ENCODE assay signal across 9 cellular contexts in the genomic region with DNA sequence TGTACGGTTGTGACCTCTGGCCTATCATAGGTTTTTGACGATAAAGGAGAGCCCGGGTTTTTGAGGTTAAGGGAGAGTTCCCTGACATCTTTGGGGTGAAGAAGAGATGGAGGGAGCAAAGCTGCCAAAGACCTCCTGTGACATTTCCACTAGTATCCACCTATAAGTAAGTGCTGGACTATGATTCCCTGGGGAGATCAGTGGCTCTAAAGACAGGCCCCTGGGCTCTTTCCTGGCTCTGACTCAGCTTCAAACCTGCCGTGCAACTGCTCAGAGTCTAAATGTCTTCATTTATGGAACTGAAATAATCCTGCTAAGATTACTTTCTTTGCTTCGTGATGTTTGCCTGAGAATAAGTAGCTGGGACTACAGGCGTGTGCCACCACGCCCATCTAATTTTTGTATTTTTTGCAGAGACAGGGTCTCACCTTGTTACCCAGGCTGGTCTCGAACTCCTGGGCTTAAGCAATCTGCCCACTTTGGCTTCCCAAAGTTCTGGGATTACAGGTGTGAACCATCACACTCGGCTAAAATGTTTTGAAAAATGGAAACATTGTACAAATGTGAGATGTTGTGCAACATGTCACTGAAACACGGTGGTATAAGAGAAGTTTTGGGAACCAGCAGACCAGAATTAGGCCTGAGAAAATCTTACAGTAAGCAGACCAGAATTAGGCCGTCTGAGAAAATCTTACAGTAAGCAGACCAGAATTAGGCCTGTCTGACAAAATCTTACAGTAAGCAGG. TPM values are rescaled to one million over a fixed set of nuclear protein-coding genes. Genes with fewer than 3 reads are reported as not detected.
DNase-seq lines count a peak whose midpoint lies in the region; ATAC-seq, FAIRE-seq and TF ChIP-seq lines count a peak whose summit lies in the region.
"Had no signal": no experiment of that assay in that cellular context is flagged by ENCODE, and none has a peak within 500 bp of the region (broad histone marks: within the 10 kb centered on the region; RNA-seq: fewer than 3 reads in every experiment).

No MANE protein-coding gene starts in this region.

- peak overlapping the region; percentile 80 to 99 (median 93) for H3K4me3 Mint-ChIP-seq in CD4-positive, CD25-positive, alpha-beta regulatory T cell
- H3K4me3 Mint-ChIP-seq in activated naive CD8-positive, alpha-beta T cell treated with anti-CD3 and anti-CD28 coated beads, Interleukin-2, amount 50 U/mL, for 24 hours = peak overlapping the region; percentile 83

- intact Hi-C loops in HCT116 (cut with micrococcal nuclease) = no loop called here

- H3K27me3 Mint-ChIP-seq in CD4-positive, CD25-positive, alpha-beta regulatory T cell = no peaks in the 10 kb centered on the region
- no peaks in the 10 kb centered on the region for H3K27me3 Mint-ChIP-seq in activated naive CD8-positive, alpha-beta T cell treated with anti-CD3 and anti-CD28 coated beads, Interleukin-2, amount 50 U/mL, for 24 hours

- FAIRE-seq in GM12892 (lab: Jason Lieb, UNC) = no peak

- peaks cover 13% of the 10 kb centered on the region; the same call in 1 of the 2 replicates for H3K79me2 ChIP-seq in HCT116 (ENCODE audit: insufficient read depth, low read length)

- CTCF ChIA-PET in HCT116 (lab: Charles Lee) = no interaction called here

- no peaks in the 10 kb centered on the region for H3K27me3 ChIP-seq in CD4-positive, CD25-positive, alpha-beta regulatory T cell (ENCODE audit: control insufficient read depth, insufficient read depth, low read length)
- H3K27me3 ChIP-seq in HCT116 (ENCODE audit: insufficient read depth, low read length) (no peaks in the 10 kb centered on the region), muscle layer of colon (ENCODE audit: control insufficient read depth in 1 of 2, insufficient read depth in 2 of 2, low read length in 2 of 2) (no peaks in the 10 kb centered on the region), HAP-1 (ENCODE audit: low read depth) (no peaks in the 10 kb centered on the region)

- TF ChIP-seq RAD21 in HCT116 (IDR thresholded peaks at IDR 0.05; ENCODE audit: low read depth) = no peak

- H2AFZ ChIP-seq in HCT116 (ENCODE audit: low read depth, low read length, poor library complexity, severe bottlenecking) = no peak overlapping the region

- TF ChIP-seq POLR2A in HCT116 (IDR thresholded peaks at IDR 0.05; ENCODE audit: borderline replicate concordance, extremely low read depth, insufficient read depth, insufficient read length) = no peak
- no peak for TF ChIP-seq POLR2A in GM12892 (IDR thresholded peaks at IDR 0.05; ENCODE audit: low read depth, low read length)

- H3K9me2 ChIP-seq in HCT116 (ENCODE audit: insufficient read depth) = peaks cover 5% of the 10 kb centered on the region; the same call in 1 of the 2 replicates

- RAD21 ChIA-PET in HCT116 (lab: Charles Lee; ENCODE audit: low non-redundant PET in 1 of 2, low total read pairs in 2 of 2, uncharacterized antibody in 2 of 2, unreplicated experiment in 2 of 2) = no interaction called here

- BruUV-seq in HCT116 (replicated peaks; lab: Mats Ljungman, UMichigan) = no TSS peak

- TF ChIP-seq CTCF in HCT116 (IDR thresholded peaks at IDR 0.05 in 2 of 3, conservative IDR thresholded peaks at IDR 0.05 in 1 of 3; ENCODE audit: borderline replicate concordance in 1 of 3, insufficient read depth in 1 of 3, low read depth in 2 of 3, low read length in 2 of 3) = no peak

- no peak for DNase-seq in CD4-positive, CD25-positive, alpha-beta regulatory T cell
- DNase-seq in HCT116 (ENCODE audit: low read depth, low spot score) (no peak), HAP-1 (ENCODE audit: low spot score in 2 of 2) (no peak), GM12892 (ENCODE audit: insufficient read length) (no peak), germinal center (ENCODE audit: low spot score) (no peak)
- no peak for DNase-seq in activated naive CD8-positive, alpha-beta T cell treated with anti-CD3 and anti-CD28 coated beads, Interleukin-2, amount 50 U/mL, for 24 hours

- 0 out of 2 replicates have a peak overlapping the region, but pooled peaks have one; percentile 89 for H3K9ac ChIP-seq in HCT116 (ENCODE audit: low read length)
- H3K9ac ChIP-seq in muscle layer of colon (ENCODE audit: low read length) = peak overlapping the region; percentile 5

- H3K4me2 ChIP-seq in HCT116 (ENCODE audit: low read length) = peak overlapping the region; percentile 98; the same call in 1 of the 2 replicates

- no peaks in the 10 kb centered on the region for H3K36me3 Mint-ChIP-seq in CD4-positive, CD25-positive, alpha-beta regulatory T cell
- H3K36me3 Mint-ChIP-seq in activated naive CD8-positive, alpha-beta T cell treated with anti-CD3 and anti-CD28 coated beads, Interleukin-2, amount 50 U/mL, for 24 hours (ENCODE audit: low read depth) = peaks cover 8% of the 10 kb centered on the region

- H3K9me3 Mint-ChIP-seq in CD4-positive, CD25-positive, alpha-beta regulatory T cell = no peaks in the 10 kb centered on the region
- H3K9me3 Mint-ChIP-seq in activated naive CD8-positive, alpha-beta T cell treated with anti-CD3 and anti-CD28 coated beads, Interleukin-2, amount 50 U/mL, for 24 hours = no peaks in the 10 kb centered on the region

- in situ Hi-C loops in HAP-1 (cut with MboI; ENCODE audit: low sequenced_read_pairs) = no loop called here

- H3K4me1 Mint-ChIP-seq in CD4-positive, CD25-positive, alpha-beta regulatory T cell = peaks cover 17 to 40% (median 27%) of the 10 kb centered on the region in 4 donors
- peaks cover 33% of the 10 kb centered on the region for H3K4me1 Mint-ChIP-seq in activated naive CD8-positive, alpha-beta T cell treated with anti-CD3 and anti-CD28 coated beads, Interleukin-2, amount 50 U/mL, for 24 hours

- H3K27ac ChIP-seq in CD4-positive, CD25-positive, alpha-beta regulatory T cell (ENCODE audit: insufficient read depth, low read length, poor library complexity, severe bottlenecking) = peak overlapping the region; percentile 83
- H3K27ac ChIP-seq in HCT116 (ENCODE audit: low read depth, low read length) (no peak overlapping the region), muscle layer of colon (ENCODE audit: low read depth, low read length) (peak overlapping the region; percentile 65)

- H4K20me1 ChIP-seq in HCT116 (ENCODE audit: insufficient read depth) = no peaks in the 10 kb centered on the region

- no peaks in the 10 kb centered on the region for H3K9me3 ChIP-seq in CD4-positive, CD25-positive, alpha-beta regulatory T cell (ENCODE audit: control insufficient read depth in 2 of 2, low read length in 2 of 2)
- H3K9me3 ChIP-seq in HCT116 (ENCODE audit: control insufficient read depth in 1 of 2, insufficient read depth in 1 of 2, low read depth in 1 of 2, low read length in 2 of 2) = no peaks in the 10 kb centered on the region
- H3K9me3 ChIP-seq in muscle layer of colon (ENCODE audit: low read length) = no peaks in the 10 kb centered on the region
- H3K9me3 ChIP-seq in HAP-1 = no peaks in the 10 kb centered on the region
- H3K9me3 ChIP-seq: prostate gland had no signal

- POLR2A ChIA-PET in HCT116 (lab: Charles Lee) = no interaction called here

- H3K27ac Mint-ChIP-seq in CD4-positive, CD25-positive, alpha-beta regulatory T cell = peak overlapping the region; percentile 92 to 94 (median 93)
- no peak overlapping the region for H3K27ac Mint-ChIP-seq in activated naive CD8-positive, alpha-beta T cell treated with anti-CD3 and anti-CD28 coated beads, Interleukin-2, amount 50 U/mL, for 24 hours

- no peaks in the 10 kb centered on the region for H3K36me3 ChIP-seq in CD4-positive, CD25-positive, alpha-beta regulatory T cell (ENCODE audit: control insufficient read depth, insufficient read depth, low read length)
- no peaks in the 10 kb centered on the region for H3K36me3 ChIP-seq in HCT116 (ENCODE audit: control insufficient read depth in 1 of 2, insufficient read depth in 2 of 2, low read length in 2 of 2)
- no peaks in the 10 kb centered on the region for H3K36me3 ChIP-seq in muscle layer of colon (ENCODE audit: insufficient read depth, low read length)
- no peaks in the 10 kb centered on the region for H3K36me3 ChIP-seq in HAP-1 (replicated peaks)
- H3K36me3 ChIP-seq: prostate gland had no signal

- ATAC-seq in CD4-positive, CD25-positive, alpha-beta regulatory T cell (ENCODE audit: low read depth in 2 of 2) = no peak
- ATAC-seq in HCT116 (no peak), HG02678 (IDR thresholded peaks at IDR 0.05; ENCODE audit: unreplicated experiment) (no peak)
- no peak for ATAC-seq in activated naive CD8-positive, alpha-beta T cell treated with anti-CD3 and anti-CD28 coated beads, Interleukin-2, amount 50 U/mL, for 24 hours

- H3K4me3 ChIP-seq in CD4-positive, CD25-positive, alpha-beta regulatory T cell (ENCODE audit: low read depth, low read length) = no peak overlapping the region
- no peak overlapping the region for H3K4me3 ChIP-seq in HCT116 (replicated peaks in 1 of 2; ENCODE audit: low read depth in 1 of 2, low read length in 2 of 2)
- H3K4me3 ChIP-seq in muscle layer of colon (ENCODE audit: low read depth in 1 of 2, low read length in 2 of 2) = peak overlapping the region in 1 of 2 donors; percentile 62
- H3K4me3 ChIP-seq in HAP-1 = no peak overlapping the region

- H3K4me1 ChIP-seq in CD4-positive, CD25-positive, alpha-beta regulatory T cell (ENCODE audit: control insufficient read depth, insufficient read depth, low read length, poor library complexity, severe bottlenecking) = peaks cover 34% of the 10 kb centered on the region
- H3K4me1 ChIP-seq in HCT116 (ENCODE audit: control insufficient read depth in 1 of 2, insufficient read depth in 2 of 2, low read length in 2 of 2) = peaks cover 3 to 19% of the 10 kb centered on the region in 2 experiments; a peak in 3 of 4 replicates
- peaks cover 39% of the 10 kb centered on the region for H3K4me1 ChIP-seq in muscle layer of colon (ENCODE audit: insufficient read depth, low read length)
- H3K4me1 ChIP-seq in HAP-1 = 0 out of 2 replicates have a peak, but pooled peaks cover 3% of the 10 kb centered on the region
- H3K4me1 ChIP-seq: prostate gland had no signal

TF ChIP-seq in HCT116, 20 proteins besides CTCF, POLR2A, EP300 and RAD21 (continues in another document):
- no peak for TF ChIP-seq SIN3A (IDR thresholded peaks at IDR 0.05; ENCODE audit: low read depth)
- no peak for TF ChIP-seq ZFX (IDR thresholded peaks at IDR 0.05)
- TF ChIP-seq, protein P1, sequence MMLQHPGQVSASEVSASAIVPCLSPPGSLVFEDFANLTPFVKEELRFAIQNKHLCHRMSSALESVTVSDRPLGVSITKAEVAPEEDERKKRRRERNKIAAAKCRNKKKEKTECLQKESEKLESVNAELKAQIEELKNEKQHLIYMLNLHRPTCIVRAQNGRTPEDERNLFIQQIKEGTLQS (IDR thresholded peaks at IDR 0.05) = no peak
- no peak for TF ChIP-seq TCF7L2 (IDR thresholded peaks at IDR 0.05; ENCODE audit: borderline replicate concordance, extremely low read depth, insufficient read depth, insufficient read length)

RNA-seq across cellular contexts. Expression of a gene that starts 1.2 kb away (rescaled TPM):
- total RNA-seq in CD4-positive, CD25-positive, alpha-beta regulatory T cell = 5.4 TPM
- polyA plus RNA-seq in CD4-positive, CD25-positive, alpha-beta regulatory T cell = 10 to 100 TPM in 3 of 4 donors, 1 to 10 TPM in 1; 8.6 to 18.5 (median 15.5) TPM
- 5.9 TPM for total RNA-seq in HCT116 (2021; ENCODE audit: unreplicated experiment)
- 1.9 and 3.0 TPM in 2 replicates for polyA plus RNA-seq in HCT116 (2012)
- polyA plus RNA-seq in GM12892 (2012; ENCODE audit: missing spikeins) = 11.2 TPM

RNA-seq across cellular contexts. Expression of a gene that starts 59.4 kb away (rescaled TPM):
- total RNA-seq in CD4-positive, CD25-positive, alpha-beta regulatory T cell = 4.4 TPM
- 1 to 10 TPM in 2 of 4 donors, under 1 TPM in 1, not detected in 1; 0.32 to 2.1 (median 2.1) TPM for polyA plus RNA-seq in CD4-positive, CD25-positive, alpha-beta regulatory T cell
- 12.4 TPM for total RNA-seq in HCT116 (2021; ENCODE audit: unreplicated experiment)
- polyA plus RNA-seq in HCT116 (2012) = 8.9 TPM in 2 replicates
- 8.7 TPM for polyA plus RNA-seq in GM12892 (2012; ENCODE audit: missing spikeins)
